Comparison of ENCODE assay signal across 1 cellular context in the genomic region with DNA sequence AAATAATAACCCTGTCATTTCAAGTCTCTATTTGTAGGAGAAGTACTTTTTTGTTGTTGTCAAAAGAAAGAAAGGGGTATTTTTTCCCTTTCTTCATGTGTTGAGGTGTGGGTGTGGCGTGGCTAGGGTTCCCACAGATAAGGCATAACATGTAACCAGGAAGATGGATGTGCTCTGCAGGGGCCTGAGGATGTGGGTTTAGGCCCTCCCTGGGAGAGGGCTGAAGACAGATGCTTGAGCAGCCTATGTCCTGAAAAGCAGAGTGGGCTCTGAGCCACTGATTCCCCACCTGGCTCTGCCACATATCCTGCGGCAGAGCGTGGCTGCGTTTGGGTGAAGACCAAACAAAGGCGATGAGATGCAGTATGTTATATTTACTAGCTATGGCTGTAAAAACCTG.
TF ChIP-seq lines count a peak whose summit lies in the region.

No MANE protein-coding gene starts in this region.

TF ChIP-seq in SK-N-SH, 30 proteins besides CTCF, POLR2A, EP300 and RAD21:
- no peak for TF ChIP-seq RXRA (IDR thresholded peaks at IDR 0.05; ENCODE audit: borderline replicate concordance, low read depth)
- TF ChIP-seq, protein P1, sequence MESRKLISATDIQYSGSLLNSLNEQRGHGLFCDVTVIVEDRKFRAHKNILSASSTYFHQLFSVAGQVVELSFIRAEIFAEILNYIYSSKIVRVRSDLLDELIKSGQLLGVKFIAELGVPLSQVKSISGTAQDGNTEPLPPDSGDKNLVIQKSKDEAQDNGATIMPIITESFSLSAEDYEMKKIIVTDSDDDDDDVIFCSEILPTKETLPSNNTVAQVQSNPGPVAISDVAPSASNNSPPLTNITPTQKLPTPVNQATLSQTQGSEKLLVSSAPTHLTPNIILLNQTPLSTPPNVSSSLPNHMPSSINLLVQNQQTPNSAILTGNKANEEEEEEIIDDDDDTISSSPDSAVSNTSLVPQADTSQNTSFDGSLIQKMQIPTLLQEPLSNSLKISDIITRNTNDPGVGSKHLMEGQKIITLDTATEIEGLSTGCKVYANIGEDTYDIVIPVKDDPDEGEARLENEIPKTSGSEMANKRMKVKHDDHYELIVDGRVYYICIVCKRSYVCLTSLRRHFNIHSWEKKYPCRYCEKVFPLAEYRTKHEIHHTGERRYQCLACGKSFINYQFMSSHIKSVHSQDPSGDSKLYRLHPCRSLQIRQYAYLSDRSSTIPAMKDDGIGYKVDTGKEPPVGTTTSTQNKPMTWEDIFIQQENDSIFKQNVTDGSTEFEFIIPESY (IDR thresholded peaks at IDR 0.05; ENCODE audit: borderline replicate concordance, low read depth), result no peak
- no peak for TF ChIP-seq SMC3 (IDR thresholded peaks at IDR 0.05; ENCODE audit: low read depth, low read length)
- TF ChIP-seq FOXJ3 (CRISPR knock-in tag; IDR thresholded peaks at IDR 0.05), result no peak
- TF ChIP-seq, protein P2, sequence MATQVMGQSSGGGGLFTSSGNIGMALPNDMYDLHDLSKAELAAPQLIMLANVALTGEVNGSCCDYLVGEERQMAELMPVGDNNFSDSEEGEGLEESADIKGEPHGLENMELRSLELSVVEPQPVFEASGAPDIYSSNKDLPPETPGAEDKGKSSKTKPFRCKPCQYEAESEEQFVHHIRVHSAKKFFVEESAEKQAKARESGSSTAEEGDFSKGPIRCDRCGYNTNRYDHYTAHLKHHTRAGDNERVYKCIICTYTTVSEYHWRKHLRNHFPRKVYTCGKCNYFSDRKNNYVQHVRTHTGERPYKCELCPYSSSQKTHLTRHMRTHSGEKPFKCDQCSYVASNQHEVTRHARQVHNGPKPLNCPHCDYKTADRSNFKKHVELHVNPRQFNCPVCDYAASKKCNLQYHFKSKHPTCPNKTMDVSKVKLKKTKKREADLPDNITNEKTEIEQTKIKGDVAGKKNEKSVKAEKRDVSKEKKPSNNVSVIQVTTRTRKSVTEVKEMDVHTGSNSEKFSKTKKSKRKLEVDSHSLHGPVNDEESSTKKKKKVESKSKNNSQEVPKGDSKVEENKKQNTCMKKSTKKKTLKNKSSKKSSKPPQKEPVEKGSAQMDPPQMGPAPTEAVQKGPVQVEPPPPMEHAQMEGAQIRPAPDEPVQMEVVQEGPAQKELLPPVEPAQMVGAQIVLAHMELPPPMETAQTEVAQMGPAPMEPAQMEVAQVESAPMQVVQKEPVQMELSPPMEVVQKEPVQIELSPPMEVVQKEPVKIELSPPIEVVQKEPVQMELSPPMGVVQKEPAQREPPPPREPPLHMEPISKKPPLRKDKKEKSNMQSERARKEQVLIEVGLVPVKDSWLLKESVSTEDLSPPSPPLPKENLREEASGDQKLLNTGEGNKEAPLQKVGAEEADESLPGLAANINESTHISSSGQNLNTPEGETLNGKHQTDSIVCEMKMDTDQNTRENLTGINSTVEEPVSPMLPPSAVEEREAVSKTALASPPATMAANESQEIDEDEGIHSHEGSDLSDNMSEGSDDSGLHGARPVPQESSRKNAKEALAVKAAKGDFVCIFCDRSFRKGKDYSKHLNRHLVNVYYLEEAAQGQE (IDR thresholded peaks at IDR 0.05; ENCODE audit: low read depth, low read length), result no peak
- TF ChIP-seq RFX5 (IDR thresholded peaks at IDR 0.05; ENCODE audit: low read length), result no peak
- TF ChIP-seq SIN3A (IDR thresholded peaks at IDR 0.05; ENCODE audit: borderline replicate concordance, low read depth, low read length), result no peak
- TF ChIP-seq, protein P3, sequence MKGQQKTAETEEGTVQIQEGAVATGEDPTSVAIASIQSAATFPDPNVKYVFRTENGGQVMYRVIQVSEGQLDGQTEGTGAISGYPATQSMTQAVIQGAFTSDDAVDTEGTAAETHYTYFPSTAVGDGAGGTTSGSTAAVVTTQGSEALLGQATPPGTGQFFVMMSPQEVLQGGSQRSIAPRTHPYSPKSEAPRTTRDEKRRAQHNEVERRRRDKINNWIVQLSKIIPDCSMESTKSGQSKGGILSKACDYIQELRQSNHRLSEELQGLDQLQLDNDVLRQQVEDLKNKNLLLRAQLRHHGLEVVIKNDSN (IDR thresholded peaks at IDR 0.05; ENCODE audit: borderline replicate concordance, low read depth), result no peak
- TF ChIP-seq ELF1 (IDR thresholded peaks at IDR 0.05), result no peak
- no peak for TF ChIP-seq FOSL2 (IDR thresholded peaks at IDR 0.05; ENCODE audit: borderline replicate concordance, low read depth)
- TF ChIP-seq, protein P4, sequence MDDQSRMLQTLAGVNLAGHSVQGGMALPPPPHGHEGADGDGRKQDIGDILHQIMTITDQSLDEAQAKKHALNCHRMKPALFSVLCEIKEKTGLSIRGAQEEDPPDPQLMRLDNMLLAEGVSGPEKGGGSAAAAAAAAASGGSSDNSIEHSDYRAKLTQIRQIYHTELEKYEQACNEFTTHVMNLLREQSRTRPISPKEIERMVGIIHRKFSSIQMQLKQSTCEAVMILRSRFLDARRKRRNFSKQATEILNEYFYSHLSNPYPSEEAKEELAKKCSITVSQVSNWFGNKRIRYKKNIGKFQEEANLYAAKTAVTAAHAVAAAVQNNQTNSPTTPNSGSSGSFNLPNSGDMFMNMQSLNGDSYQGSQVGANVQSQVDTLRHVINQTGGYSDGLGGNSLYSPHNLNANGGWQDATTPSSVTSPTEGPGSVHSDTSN (IDR thresholded peaks at IDR 0.05), result no peak
- no peak for TF ChIP-seq NRF1 (IDR thresholded peaks at IDR 0.05; ENCODE audit: low read depth, low read length)
- TF ChIP-seq, protein P5, sequence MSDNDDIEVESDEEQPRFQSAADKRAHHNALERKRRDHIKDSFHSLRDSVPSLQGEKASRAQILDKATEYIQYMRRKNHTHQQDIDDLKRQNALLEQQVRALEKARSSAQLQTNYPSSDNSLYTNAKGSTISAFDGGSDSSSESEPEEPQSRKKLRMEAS (IDR thresholded peaks at IDR 0.05; ENCODE audit: low read depth), result no peak
- no peak for TF ChIP-seq GATA2 (CRISPR knock-in tag; IDR thresholded peaks at IDR 0.05)
- no peak for TF ChIP-seq CHD2 (IDR thresholded peaks at IDR 0.05; ENCODE audit: low read length, partially characterized antibody)
- no peak for TF ChIP-seq FOXM1 (IDR thresholded peaks at IDR 0.05; ENCODE audit: low read depth)
- no peak for TF ChIP-seq MXI1 (IDR thresholded peaks at IDR 0.05; ENCODE audit: low read depth, low read length)
- no peak for TF ChIP-seq GABPA (IDR thresholded peaks at IDR 0.05; ENCODE audit: low read depth)
